In genomic region chr1:35398739-35399138, GRCh38 we compare ENCODE assay signal across 11 cellular contexts.
"Had no signal": no experiment of that assay in that cellular context is flagged by ENCODE, and none has a peak within 500 bp of the region (broad histone marks: within the 10 kb centered on the region; RNA-seq: fewer than 3 reads in every experiment).

No MANE protein-coding gene starts in this region.

- ATAC-seq: effector memory CD8-positive, alpha-beta T cell had no signal

- DNase-seq: activated B cell treated with CpG ODN at 0.5 μM for 24 hours; activated CD4-positive, alpha-beta T cell treated with anti-CD3 and anti-CD28 coated beads, Interleukin-2, amount 50 U/mL, for 1 hour; activated gamma-delta T cell treated with Interleukin-2 at 50 U/mL for 16 hours; effector memory CD8-positive, alpha-beta T cell; kidney glomerular epithelial cell; stimulated activated CD4-positive, alpha-beta T cell treated with anti-CD3 and anti-CD28 coated beads, Interleukin-4, amount 100 ng/mL, for 4 hours; T1000; tibial artery had no signal

- H3K4me1 Mint-ChIP-seq: activated B cell treated with CpG ODN at 0.5 μM for 24 hours, mesothelial cell of epicardium, neural progenitor cell had no signal

- H3K27me3 Mint-ChIP-seq: activated B cell treated with CpG ODN at 0.5 μM for 24 hours; dendritic cell treated with granulocyte-macrophage colony-stimulating factor and Interleukin-4, amounts not matched to agents 40 ng/mL and 50 ng/mL, for 4 days; effector memory CD8-positive, alpha-beta T cell had no signal

- H3K27ac Mint-ChIP-seq: activated B cell treated with CpG ODN at 0.5 μM for 24 hours; dendritic cell treated with granulocyte-macrophage colony-stimulating factor and Interleukin-4, amounts not matched to agents 40 ng/mL and 50 ng/mL, for 4 days; mesothelial cell of epicardium; neural progenitor cell had no signal

- H3K9me3 Mint-ChIP-seq: activated B cell treated with CpG ODN at 0.5 μM for 24 hours; dendritic cell treated with granulocyte-macrophage colony-stimulating factor and Interleukin-4, amounts not matched to agents 40 ng/mL and 50 ng/mL, for 4 days; effector memory CD8-positive, alpha-beta T cell; neural progenitor cell had no signal

- H3K4me3 Mint-ChIP-seq: activated B cell treated with CpG ODN at 0.5 μM for 24 hours; dendritic cell treated with granulocyte-macrophage colony-stimulating factor and Interleukin-4, amounts not matched to agents 40 ng/mL and 50 ng/mL, for 4 days; effector memory CD8-positive, alpha-beta T cell; mesothelial cell of epicardium; neural progenitor cell had no signal
